Comparison of ENCODE assay signal across 1 cellular context in genomic region chr19:14961956-14962685, GRCh38.
TF ChIP-seq lines count a peak whose summit lies in the region.

No MANE protein-coding gene starts in this region.

TF ChIP-seq in K562, 482 proteins besides CTCF, POLR2A, EP300 and RAD21:
- no peak for TF ChIP-seq HNRNPH1 (optimal IDR thresholded peaks at IDR 0.05; ENCODE audit: low read depth, low read length)
- peak; percentile 97 for TF ChIP-seq CUX1 (CRISPR knock-in tag; IDR thresholded peaks at IDR 0.05)
